7 cellular contexts compared by ENCODE assay signal in genomic region chr7:1940402-1940786, GRCh38.
DNase-seq lines count a peak whose midpoint lies in the region; ATAC-seq and TF ChIP-seq lines count a peak whose summit lies in the region.

No MANE protein-coding gene starts in this region.

- H3K4me1 ChIP-seq in mesenchymal stem cell (ENCODE audit: control insufficient read depth, insufficient read depth, low read depth, low read length) = peaks cover 35% of the 10 kb centered on the region

- H4K8ac ChIP-seq in mesenchymal stem cell (ENCODE audit: low read length) = no peak overlapping the region

- no peak overlapping the region for H3K18ac ChIP-seq in mesenchymal stem cell (ENCODE audit: low read depth in 1 of 2, low read length in 2 of 2)

- H2AFZ ChIP-seq in mesenchymal stem cell (ENCODE audit: low read depth, low read length) = no peak overlapping the region

- peak overlapping the region; percentile 40 for H3K4me2 ChIP-seq in mesenchymal stem cell (ENCODE audit: low read length, poor library complexity, severe bottlenecking)

- peaks cover 0 to 23% of the 10 kb centered on the region in 2 experiments for H3K36me3 ChIP-seq in mesenchymal stem cell (ENCODE audit: control insufficient read depth in 1 of 2, insufficient read depth in 2 of 2, low read depth in 1 of 2, low read length in 2 of 2)

- TF ChIP-seq POLR2A in GM19099 (IDR thresholded peaks at IDR 0.05; ENCODE audit: extremely low read depth, insufficient read length, low read depth) = peak; percentile 27

- no peak overlapping the region for H2BK5ac ChIP-seq in mesenchymal stem cell (ENCODE audit: low read depth, low read length, poor library complexity, severe bottlenecking)

- H2BK12ac ChIP-seq in mesenchymal stem cell (ENCODE audit: low read length in 2 of 2) = no peak overlapping the region

- DNase-seq in T-helper 1 cell = peak; percentile 72 to 98 (median 85)
- peak; percentile 63 for DNase-seq in activated naive CD8-positive, alpha-beta T cell treated with anti-CD3 and anti-CD28 coated beads, Interleukin-2, amount 50 U/mL, for 16 hours (ENCODE audit: low read depth, low spot score)
- DNase-seq in mesenchymal stem cell = no peak
- DNase-seq in stimulated activated naive CD4-positive, alpha-beta T cell treated with Interleukin-2 at 50 U/mL for 16 hours (lab: John Stamatoyannopoulos, UW) = peak; percentile 87
- DNase-seq in NCI-H2196 (lab: John Stamatoyannopoulos, UW; ENCODE audit: unreplicated experiment) = no peak

- peak; percentile 82 for ATAC-seq in HG03135 (IDR thresholded peaks at IDR 0.05; ENCODE audit: unreplicated experiment)

- H3K9ac ChIP-seq in mesenchymal stem cell (ENCODE audit: low read length) = peak overlapping the region; percentile 80

- 82% methylated on average over 21 of the region's 21 CpGs for WGBS in mesenchymal stem cell

- no peak overlapping the region for H3K23ac ChIP-seq in mesenchymal stem cell (ENCODE audit: low read length in 2 of 2)

- no peak overlapping the region for H4K91ac ChIP-seq in mesenchymal stem cell (ENCODE audit: low read length)

- H3K27me3 ChIP-seq in mesenchymal stem cell (ENCODE audit: control insufficient read depth in 1 of 2, insufficient read depth in 1 of 2, low read length in 2 of 2) = no peaks in the 10 kb centered on the region

- peaks cover 14% of the 10 kb centered on the region for H3K79me1 ChIP-seq in mesenchymal stem cell (replicated peaks; ENCODE audit: low read length, poor library complexity, severe bottlenecking)

- H3K27ac ChIP-seq in mesenchymal stem cell (ENCODE audit: low read length, poor library complexity, severe bottlenecking) = peak overlapping the region; percentile 21

- no peak overlapping the region for H2BK120ac ChIP-seq in mesenchymal stem cell (ENCODE audit: low read depth, low read length)

- H3K4ac ChIP-seq in mesenchymal stem cell (ENCODE audit: low read depth in 1 of 2, low read length in 2 of 2) = no peak overlapping the region

- no peaks in the 10 kb centered on the region for H3K9me3 ChIP-seq in mesenchymal stem cell (ENCODE audit: control insufficient read depth, low read length)

- H3K4me3 ChIP-seq in mesenchymal stem cell (ENCODE audit: insufficient read depth in 1 of 2, low read depth in 1 of 2, low read length in 2 of 2) = peak overlapping the region in 1 of 2 experiments; percentile 56

- no peak overlapping the region for H2AK5ac ChIP-seq in mesenchymal stem cell (ENCODE audit: low read length, severe bottlenecking)

- no peak overlapping the region for H3K14ac ChIP-seq in mesenchymal stem cell (ENCODE audit: low read length in 2 of 2)

- H2BK15ac ChIP-seq in mesenchymal stem cell (ENCODE audit: low read depth, poor library complexity, severe bottlenecking) = no peak overlapping the region

Comparison
In these comparisons a context has a peak if more than half of its experiments do, and no peak if none do; other contexts are left out.
1. DNase-seq: peak in T-helper 1 cell (5 of 5), activated naive CD8-positive, alpha-beta T cell treated with anti-CD3 and anti-CD28 coated beads, Interleukin-2, amount 50 U/mL, for 16 hours (single experiment) and stimulated activated naive CD4-positive, alpha-beta T cell treated with Interleukin-2 at 50 U/mL for 16 hours (single experiment); none in mesenchymal stem cell (single experiment) and NCI-H2196 (single experiment).